In the genomic region with DNA sequence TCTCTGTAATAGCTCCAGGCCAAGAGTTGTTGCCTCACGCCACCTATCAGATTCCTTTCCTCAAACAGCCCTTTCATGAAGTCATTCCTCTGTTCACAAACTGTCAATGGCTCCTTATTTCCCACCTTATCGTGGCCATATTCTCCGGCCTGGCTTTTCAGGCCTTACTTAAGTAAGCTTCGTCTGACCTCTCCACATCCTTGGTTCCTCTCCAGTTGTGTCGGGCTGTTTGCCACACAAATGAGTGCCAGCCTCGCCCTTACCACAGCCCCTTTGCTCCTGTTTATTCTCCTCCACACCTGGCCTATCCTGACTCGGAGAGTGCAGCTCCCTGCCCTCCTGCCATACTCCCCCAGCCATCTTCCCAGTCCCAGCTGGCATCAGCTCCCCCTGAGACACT, we compare ENCODE assay signal across 1 cellular context.
TF ChIP-seq lines count a peak whose summit lies in the region.

No MANE protein-coding gene starts in this region.

TF ChIP-seq in K562, 482 proteins besides CTCF, POLR2A, EP300 and RAD21:
- TF ChIP-seq ZNF146 (CRISPR knock-in tag; IDR thresholded peaks at IDR 0.05; ENCODE audit: unreplicated experiment) (no peak), IFI16 (CRISPR knock-in tag; IDR thresholded peaks at IDR 0.05) (no peak), HDAC6 (IDR thresholded peaks at IDR 0.05; ENCODE audit: low read depth, low read length) (no peak), BRF1 (IDR thresholded peaks at IDR 0.05; ENCODE audit: borderline replicate concordance, extremely low read depth, insufficient read length) (no peak), TCF7 (IDR thresholded peaks at IDR 0.05; ENCODE audit: borderline replicate concordance) (no peak), SMARCA5 (IDR thresholded peaks at IDR 0.05) (no peak), ZNF253 (CRISPR knock-in tag; conservative IDR thresholded peaks at IDR 0.05) (no peak)
- TF ChIP-seq, protein P1, sequence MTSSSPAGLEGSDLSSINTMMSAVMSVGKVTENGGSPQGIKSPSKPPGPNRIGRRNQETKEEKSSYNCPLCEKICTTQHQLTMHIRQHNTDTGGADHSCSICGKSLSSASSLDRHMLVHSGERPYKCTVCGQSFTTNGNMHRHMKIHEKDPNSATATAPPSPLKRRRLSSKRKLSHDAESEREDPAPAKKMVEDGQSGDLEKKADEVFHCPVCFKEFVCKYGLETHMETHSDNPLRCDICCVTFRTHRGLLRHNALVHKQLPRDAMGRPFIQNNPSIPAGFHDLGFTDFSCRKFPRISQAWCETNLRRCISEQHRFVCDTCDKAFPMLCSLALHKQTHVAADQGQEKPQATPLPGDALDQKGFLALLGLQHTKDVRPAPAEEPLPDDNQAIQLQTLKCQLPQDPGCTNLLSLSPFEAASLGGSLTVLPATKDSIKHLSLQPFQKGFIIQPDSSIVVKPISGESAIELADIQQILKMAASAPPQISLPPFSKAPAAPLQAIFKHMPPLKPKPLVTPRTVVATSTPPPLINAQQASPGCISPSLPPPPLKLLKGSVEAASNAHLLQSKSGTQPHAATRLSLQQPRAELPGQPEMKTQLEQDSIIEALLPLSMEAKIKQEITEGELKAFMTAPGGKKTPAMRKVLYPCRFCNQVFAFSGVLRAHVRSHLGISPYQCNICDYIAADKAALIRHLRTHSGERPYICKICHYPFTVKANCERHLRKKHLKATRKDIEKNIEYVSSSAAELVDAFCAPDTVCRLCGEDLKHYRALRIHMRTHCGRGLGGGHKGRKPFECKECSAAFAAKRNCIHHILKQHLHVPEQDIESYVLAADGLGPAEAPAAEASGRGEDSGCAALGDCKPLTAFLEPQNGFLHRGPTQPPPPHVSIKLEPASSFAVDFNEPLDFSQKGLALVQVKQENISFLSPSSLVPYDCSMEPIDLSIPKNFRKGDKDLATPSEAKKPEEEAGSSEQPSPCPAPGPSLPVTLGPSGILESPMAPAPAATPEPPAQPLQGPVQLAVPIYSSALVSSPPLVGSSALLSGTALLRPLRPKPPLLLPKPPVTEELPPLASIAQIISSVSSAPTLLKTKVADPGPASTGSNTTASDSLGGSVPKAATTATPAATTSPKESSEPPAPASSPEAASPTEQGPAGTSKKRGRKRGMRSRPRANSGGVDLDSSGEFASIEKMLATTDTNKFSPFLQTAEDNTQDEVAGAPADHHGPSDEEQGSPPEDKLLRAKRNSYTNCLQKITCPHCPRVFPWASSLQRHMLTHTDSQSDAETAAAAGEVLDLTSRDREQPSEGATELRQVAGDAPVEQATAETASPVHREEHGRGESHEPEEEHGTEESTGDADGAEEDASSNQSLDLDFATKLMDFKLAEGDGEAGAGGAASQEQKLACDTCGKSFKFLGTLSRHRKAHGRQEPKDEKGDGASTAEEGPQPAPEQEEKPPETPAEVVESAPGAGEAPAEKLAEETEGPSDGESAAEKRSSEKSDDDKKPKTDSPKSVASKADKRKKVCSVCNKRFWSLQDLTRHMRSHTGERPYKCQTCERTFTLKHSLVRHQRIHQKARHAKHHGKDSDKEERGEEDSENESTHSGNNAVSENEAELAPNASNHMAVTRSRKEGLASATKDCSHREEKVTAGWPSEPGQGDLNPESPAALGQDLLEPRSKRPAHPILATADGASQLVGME (CRISPR knock-in tag; IDR thresholded peaks at IDR 0.05), result no peak
- TF ChIP-seq, protein P2, sequence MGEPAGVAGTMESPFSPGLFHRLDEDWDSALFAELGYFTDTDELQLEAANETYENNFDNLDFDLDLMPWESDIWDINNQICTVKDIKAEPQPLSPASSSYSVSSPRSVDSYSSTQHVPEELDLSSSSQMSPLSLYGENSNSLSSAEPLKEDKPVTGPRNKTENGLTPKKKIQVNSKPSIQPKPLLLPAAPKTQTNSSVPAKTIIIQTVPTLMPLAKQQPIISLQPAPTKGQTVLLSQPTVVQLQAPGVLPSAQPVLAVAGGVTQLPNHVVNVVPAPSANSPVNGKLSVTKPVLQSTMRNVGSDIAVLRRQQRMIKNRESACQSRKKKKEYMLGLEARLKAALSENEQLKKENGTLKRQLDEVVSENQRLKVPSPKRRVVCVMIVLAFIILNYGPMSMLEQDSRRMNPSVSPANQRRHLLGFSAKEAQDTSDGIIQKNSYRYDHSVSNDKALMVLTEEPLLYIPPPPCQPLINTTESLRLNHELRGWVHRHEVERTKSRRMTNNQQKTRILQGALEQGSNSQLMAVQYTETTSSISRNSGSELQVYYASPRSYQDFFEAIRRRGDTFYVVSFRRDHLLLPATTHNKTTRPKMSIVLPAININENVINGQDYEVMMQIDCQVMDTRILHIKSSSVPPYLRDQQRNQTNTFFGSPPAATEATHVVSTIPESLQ (CRISPR knock-in tag; IDR thresholded peaks at IDR 0.05), result no peak
